ENCODE assay signal across 14 cellular contexts in the genomic region with DNA sequence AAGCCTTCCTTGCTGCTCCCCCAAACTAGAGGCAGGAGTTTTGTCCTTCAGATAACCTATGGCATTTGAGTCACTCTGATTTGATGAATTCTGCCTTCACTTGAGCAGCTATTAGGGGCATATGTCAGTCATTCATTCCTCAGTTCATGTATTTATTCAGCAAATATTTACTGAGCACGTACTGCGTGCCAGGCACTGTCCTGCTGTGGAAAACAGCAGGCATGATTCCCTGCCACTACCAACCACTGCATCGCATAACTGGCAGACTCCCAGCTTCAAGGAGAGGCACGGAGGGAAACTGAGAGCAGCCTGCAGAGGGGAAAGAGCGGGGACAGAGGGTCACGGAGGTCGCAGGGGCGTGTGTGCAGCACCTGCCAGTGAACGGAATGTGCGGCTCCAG.
"Had no signal": no experiment of that assay in that cellular context is flagged by ENCODE, and none has a peak within 500 bp of the region (broad histone marks: within the 10 kb centered on the region; RNA-seq: fewer than 3 reads in every experiment).

No MANE protein-coding gene starts in this region.

- H3K27ac ChIP-seq: thoracic aorta, uterus had no signal

- H3K9me3 ChIP-seq: thoracic aorta, uterus had no signal

- H3K4me1 Mint-ChIP-seq: brain, neural crest cell had no signal

- ATAC-seq: activated naive CD4-positive, alpha-beta T cell treated with anti-CD3 and anti-CD28 coated beads, Interleukin-2, amount 50 U/mL, for 72 hours; stimulated activated naive CD8-positive, alpha-beta T cell treated with anti-CD3 and anti-CD28 coated beads, Interleukin-15, amount 100 ng/mL, for 72 hours had no signal

- H3K4me3 ChIP-seq: thoracic aorta, uterus had no signal

- H3K36me3 Mint-ChIP-seq: activated naive CD4-positive, alpha-beta T cell treated with anti-CD3 and anti-CD28 coated beads, Interleukin-2, amount 50 U/mL, for 72 hours; brain had no signal

- H3K36me3 ChIP-seq: uterus had no signal

- DNase-seq: activated CD4-positive, alpha-beta T cell treated with anti-CD3 and anti-CD28 coated beads, Interleukin-2, amount 50 U/mL, for 4 hours; activated CD4-positive, CD25-positive, alpha-beta regulatory T cell treated with anti-CD3 and anti-CD28 coated beads, Interleukin-2, amount 50 U/mL, for 72 hours; activated effector memory CD4-positive, alpha-beta T cell treated with Interleukin-2 at 50 U/mL for 16 hours; activated T-cell treated with anti-CD3 and anti-CD28 coated beads, Interleukin-2, amount 50 U/mL, for 1 hour; amniotic stem cell; hypothalamus; mesenchymal stem cell; stimulated activated CD4-positive, alpha-beta T cell treated with anti-CD3 and anti-CD28 coated beads, Interleukin-4, amount 100 ng/mL, for 4 hours; stimulated activated naive CD8-positive, alpha-beta T cell treated with anti-CD3 and anti-CD28 coated beads, Interleukin-15, amount 100 ng/mL, for 72 hours; uterus had no signal

- H3K9me3 Mint-ChIP-seq: activated naive CD4-positive, alpha-beta T cell treated with anti-CD3 and anti-CD28 coated beads, Interleukin-2, amount 50 U/mL, for 72 hours; brain; neural crest cell; stimulated activated naive CD8-positive, alpha-beta T cell treated with anti-CD3 and anti-CD28 coated beads, Interleukin-15, amount 100 ng/mL, for 72 hours had no signal

- H3K27me3 Mint-ChIP-seq: brain; stimulated activated naive CD8-positive, alpha-beta T cell treated with anti-CD3 and anti-CD28 coated beads, Interleukin-15, amount 100 ng/mL, for 72 hours had no signal

- H3K4me3 Mint-ChIP-seq: brain; neural crest cell; stimulated activated naive CD8-positive, alpha-beta T cell treated with anti-CD3 and anti-CD28 coated beads, Interleukin-15, amount 100 ng/mL, for 72 hours had no signal

- H3K4me1 ChIP-seq: uterus had no signal

- H3K27me3 ChIP-seq: uterus had no signal
